Comparison of ENCODE assay signal across 1 cellular context in the genomic region with DNA sequence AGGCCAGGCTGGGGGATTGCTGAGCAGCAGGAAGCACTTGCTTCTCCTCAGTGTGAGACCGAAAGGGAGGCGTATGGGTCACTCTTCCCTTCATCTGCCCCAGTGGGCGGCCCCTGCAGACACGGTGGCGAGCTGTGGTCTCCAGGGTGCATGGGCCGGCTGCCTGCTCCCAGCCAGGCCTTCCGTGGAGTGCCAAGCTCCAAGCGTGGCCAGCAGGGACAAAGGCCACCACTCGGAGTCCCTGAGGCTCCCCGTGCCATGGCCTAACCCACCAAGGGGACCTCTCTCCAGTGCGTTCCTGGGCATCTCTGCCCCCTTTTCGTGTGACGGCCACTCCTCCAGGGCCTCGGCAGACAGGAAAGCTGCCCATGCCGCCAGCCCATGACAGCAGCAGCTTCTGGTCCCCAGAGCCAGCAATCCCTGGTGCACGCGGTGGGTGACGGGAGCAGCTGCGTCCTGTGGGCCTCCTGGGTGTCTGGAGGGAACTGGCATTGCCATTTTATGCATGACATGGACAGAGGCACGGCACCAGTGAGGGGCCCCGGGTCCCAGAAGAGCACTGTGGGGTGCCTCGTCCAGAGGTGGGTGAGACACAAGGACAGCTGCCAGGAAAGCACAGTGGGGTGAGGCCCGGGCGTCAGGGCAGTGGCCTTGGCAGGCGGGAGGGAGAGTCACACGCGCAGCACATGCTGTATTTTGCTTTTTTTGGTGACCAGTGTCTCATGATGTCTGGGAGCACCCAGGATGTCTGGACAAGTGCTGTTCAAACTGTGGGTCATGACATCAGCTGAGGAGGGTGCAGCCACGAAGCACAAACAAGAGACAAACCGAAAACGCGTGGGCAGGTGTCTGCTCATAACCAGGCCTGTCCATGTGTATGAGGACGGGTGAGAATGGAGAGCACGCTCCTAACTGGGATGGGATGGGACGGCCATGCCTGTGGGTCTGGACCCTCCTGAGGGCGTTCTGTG.
TF ChIP-seq lines count a peak whose summit lies in the region.

No MANE protein-coding gene starts in this region.

TF ChIP-seq in liver, 16 proteins besides CTCF, POLR2A, EP300 and RAD21:
- TF ChIP-seq, protein P1, sequence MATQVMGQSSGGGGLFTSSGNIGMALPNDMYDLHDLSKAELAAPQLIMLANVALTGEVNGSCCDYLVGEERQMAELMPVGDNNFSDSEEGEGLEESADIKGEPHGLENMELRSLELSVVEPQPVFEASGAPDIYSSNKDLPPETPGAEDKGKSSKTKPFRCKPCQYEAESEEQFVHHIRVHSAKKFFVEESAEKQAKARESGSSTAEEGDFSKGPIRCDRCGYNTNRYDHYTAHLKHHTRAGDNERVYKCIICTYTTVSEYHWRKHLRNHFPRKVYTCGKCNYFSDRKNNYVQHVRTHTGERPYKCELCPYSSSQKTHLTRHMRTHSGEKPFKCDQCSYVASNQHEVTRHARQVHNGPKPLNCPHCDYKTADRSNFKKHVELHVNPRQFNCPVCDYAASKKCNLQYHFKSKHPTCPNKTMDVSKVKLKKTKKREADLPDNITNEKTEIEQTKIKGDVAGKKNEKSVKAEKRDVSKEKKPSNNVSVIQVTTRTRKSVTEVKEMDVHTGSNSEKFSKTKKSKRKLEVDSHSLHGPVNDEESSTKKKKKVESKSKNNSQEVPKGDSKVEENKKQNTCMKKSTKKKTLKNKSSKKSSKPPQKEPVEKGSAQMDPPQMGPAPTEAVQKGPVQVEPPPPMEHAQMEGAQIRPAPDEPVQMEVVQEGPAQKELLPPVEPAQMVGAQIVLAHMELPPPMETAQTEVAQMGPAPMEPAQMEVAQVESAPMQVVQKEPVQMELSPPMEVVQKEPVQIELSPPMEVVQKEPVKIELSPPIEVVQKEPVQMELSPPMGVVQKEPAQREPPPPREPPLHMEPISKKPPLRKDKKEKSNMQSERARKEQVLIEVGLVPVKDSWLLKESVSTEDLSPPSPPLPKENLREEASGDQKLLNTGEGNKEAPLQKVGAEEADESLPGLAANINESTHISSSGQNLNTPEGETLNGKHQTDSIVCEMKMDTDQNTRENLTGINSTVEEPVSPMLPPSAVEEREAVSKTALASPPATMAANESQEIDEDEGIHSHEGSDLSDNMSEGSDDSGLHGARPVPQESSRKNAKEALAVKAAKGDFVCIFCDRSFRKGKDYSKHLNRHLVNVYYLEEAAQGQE (IDR thresholded peaks at IDR 0.05): peak; percentile 54
- TF ChIP-seq HNF4A (conservative IDR thresholded peaks at IDR 0.05) (peak; percentile 45 to 79), GABPA (IDR thresholded peaks at IDR 0.05 in 1 of 2, conservative IDR thresholded peaks at IDR 0.05 in 1 of 2) (no peak), YY1 (IDR thresholded peaks at IDR 0.05) (peak; percentile 10), NR2F2 (IDR thresholded peaks at IDR 0.05) (no peak), EGR1 (IDR thresholded peaks at IDR 0.05; ENCODE audit: low read depth in 2 of 2) (peak; percentile 88 to 94), FOXA2 (IDR thresholded peaks at IDR 0.05) (peak; percentile 65), TAF1 (conservative IDR thresholded peaks at IDR 0.05) (no peak), FOXA1 (IDR thresholded peaks at IDR 0.05) (peak; percentile 55), JUND (IDR thresholded peaks at IDR 0.05) (peak in 1 of 2 donors; percentile 80), RXRA (IDR thresholded peaks at IDR 0.05) (peak; percentile 92 to 97), SP1 (IDR thresholded peaks at IDR 0.05) (peak; percentile 89), HNF4G (IDR thresholded peaks at IDR 0.05) (peak; percentile 5)
- TF ChIP-seq, protein P2, sequence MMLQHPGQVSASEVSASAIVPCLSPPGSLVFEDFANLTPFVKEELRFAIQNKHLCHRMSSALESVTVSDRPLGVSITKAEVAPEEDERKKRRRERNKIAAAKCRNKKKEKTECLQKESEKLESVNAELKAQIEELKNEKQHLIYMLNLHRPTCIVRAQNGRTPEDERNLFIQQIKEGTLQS (IDR thresholded peaks at IDR 0.05): no peak
- TF ChIP-seq, protein P3, sequence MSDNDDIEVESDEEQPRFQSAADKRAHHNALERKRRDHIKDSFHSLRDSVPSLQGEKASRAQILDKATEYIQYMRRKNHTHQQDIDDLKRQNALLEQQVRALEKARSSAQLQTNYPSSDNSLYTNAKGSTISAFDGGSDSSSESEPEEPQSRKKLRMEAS (IDR thresholded peaks at IDR 0.05): peak; percentile 83
- TF ChIP-seq, protein P4, sequence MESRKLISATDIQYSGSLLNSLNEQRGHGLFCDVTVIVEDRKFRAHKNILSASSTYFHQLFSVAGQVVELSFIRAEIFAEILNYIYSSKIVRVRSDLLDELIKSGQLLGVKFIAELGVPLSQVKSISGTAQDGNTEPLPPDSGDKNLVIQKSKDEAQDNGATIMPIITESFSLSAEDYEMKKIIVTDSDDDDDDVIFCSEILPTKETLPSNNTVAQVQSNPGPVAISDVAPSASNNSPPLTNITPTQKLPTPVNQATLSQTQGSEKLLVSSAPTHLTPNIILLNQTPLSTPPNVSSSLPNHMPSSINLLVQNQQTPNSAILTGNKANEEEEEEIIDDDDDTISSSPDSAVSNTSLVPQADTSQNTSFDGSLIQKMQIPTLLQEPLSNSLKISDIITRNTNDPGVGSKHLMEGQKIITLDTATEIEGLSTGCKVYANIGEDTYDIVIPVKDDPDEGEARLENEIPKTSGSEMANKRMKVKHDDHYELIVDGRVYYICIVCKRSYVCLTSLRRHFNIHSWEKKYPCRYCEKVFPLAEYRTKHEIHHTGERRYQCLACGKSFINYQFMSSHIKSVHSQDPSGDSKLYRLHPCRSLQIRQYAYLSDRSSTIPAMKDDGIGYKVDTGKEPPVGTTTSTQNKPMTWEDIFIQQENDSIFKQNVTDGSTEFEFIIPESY (IDR thresholded peaks at IDR 0.05): no peak
